Comparison of ENCODE assay signal across 29 cellular contexts in the genomic region with DNA sequence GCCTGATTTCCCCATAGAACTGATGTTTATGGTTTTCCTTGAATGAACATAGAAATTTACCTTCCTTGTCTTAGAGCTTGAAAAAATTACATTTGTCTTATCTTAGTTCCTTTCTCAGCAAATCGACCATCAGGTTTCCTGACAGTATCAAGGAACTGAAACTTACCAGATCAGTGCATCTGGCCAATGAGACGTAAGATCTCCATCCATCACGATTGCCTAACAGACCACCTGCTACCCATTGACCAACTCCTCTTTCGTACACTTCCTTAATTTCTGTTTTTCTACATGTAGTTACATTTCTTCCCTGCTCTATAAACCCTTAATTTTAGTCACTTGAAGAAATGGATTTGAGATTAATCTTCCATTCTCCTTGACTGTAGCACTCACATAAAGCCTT. TPM values are rescaled to one million over a fixed set of nuclear protein-coding genes. Genes with fewer than 3 reads are reported as not detected.
DNase-seq lines count a peak whose midpoint lies in the region; ATAC-seq lines count a peak whose summit lies in the region.
"Had no signal": no experiment of that assay in that cellular context is flagged by ENCODE, and none has a peak within 500 bp of the region (broad histone marks: within the 10 kb centered on the region; RNA-seq: fewer than 3 reads in every experiment).

No MANE protein-coding gene starts in this region.

- H3K27me3 Mint-ChIP-seq in activated T-helper 2 cell treated with anti-CD3 and anti-CD28 coated beads, Interferon-gamma antibody, Interleukin-2, Interleukin-4, amounts not matched to agents 10 μg/mL and 5 μg/mL and 100 μg/mL, durations not matched to agents 14 hours and 24 hours and 36 hours (ENCODE audit: low read depth): no peaks in the 10 kb centered on the region
- H3K27me3 Mint-ChIP-seq: activated CD4-positive, alpha-beta T cell treated with anti-CD3 and anti-CD28 coated beads, Interleukin-2, amount 10 ng/mL, durations not matched to agents 7 days and 5 days; activated naive CD8-positive, alpha-beta T cell treated with anti-CD3 and anti-CD28 coated beads, Interleukin-2, amount 50 U/mL, for 24 hours; naive thymus-derived CD4-positive, alpha-beta T cell had no signal

- H3K9ac ChIP-seq in BLaER1: no peak overlapping the region

- H3K36me3 ChIP-seq in BLaER1: no peaks in the 10 kb centered on the region
- H3K36me3 ChIP-seq: HAP-1, heart left ventricle, spleen, thyroid gland had no signal

- DNase-seq in NAMALWA (ENCODE audit: low spot score) (peak; percentile 96), SKM-1 treated with dmso at 0.1 percent for 144 hours (lab: John Stamatoyannopoulos, UW; ENCODE audit: unreplicated experiment) (peak; percentile 75), activated gamma-delta T cell (lab: John Stamatoyannopoulos, UW) (no peak), cortex of kidney (lab: John Stamatoyannopoulos, UW) (no peak)
- DNase-seq in activated T-helper 2 cell treated with anti-CD3 and anti-CD28 coated beads, Interferon-gamma antibody, Interleukin-2, Interleukin-4, amounts not matched to agents 10 μg/mL and 5 μg/mL and 100 μg/mL, durations not matched to agents 14 hours and 24 hours and 36 hours (ENCODE audit: low spot score): no peak
- DNase-seq: activated CD4-positive, alpha-beta T cell treated with anti-CD3 and anti-CD28 coated beads, Interleukin-2, amount 10 ng/mL, durations not matched to agents 7 days and 5 days; activated naive CD8-positive, alpha-beta T cell treated with anti-CD3 and anti-CD28 coated beads, Interleukin-2, amount 50 U/mL, for 24 hours; cerebellar nuclear complex; DMS79; effector CD4-positive, alpha-beta T cell; heart left ventricle; Kasumi-1; left colon; mesenchymal stem cell; naive thymus-derived CD4-positive, alpha-beta T cell; NCI-H2081 treated with DMSO at 0.1 percent for 48 hours; NK-92 treated with Interleukin-12 subunit alpha and Interleukin-12 subunit beta, amount 100 ng/mL, for 24 hours; spleen; stimulated activated CD4-positive, alpha-beta T cell treated with anti-CD3 and anti-CD28 coated beads, Interleukin-4, amount 100 ng/mL, for 24 hours; stimulated activated naive CD8-positive, alpha-beta T cell treated with anti-CD3 and anti-CD28 coated beads, Interleukin-15, Interleukin-2, amounts not matched to agents 100 U/mL and 50 U/mL, for 24 hours; T-helper 1 cell; thyroid gland had no signal

- H3K4me1 Mint-ChIP-seq in activated T-helper 2 cell treated with anti-CD3 and anti-CD28 coated beads, Interferon-gamma antibody, Interleukin-2, Interleukin-4, amounts not matched to agents 10 μg/mL and 5 μg/mL and 100 μg/mL, durations not matched to agents 14 hours and 24 hours and 36 hours (ENCODE audit: low read depth): no peaks in the 10 kb centered on the region
- H3K4me1 Mint-ChIP-seq: activated CD4-positive, alpha-beta T cell treated with anti-CD3 and anti-CD28 coated beads, Interleukin-2, amount 10 ng/mL, durations not matched to agents 7 days and 5 days; naive thymus-derived CD4-positive, alpha-beta T cell had no signal

- H3K27ac ChIP-seq in BLaER1: peak overlapping the region; percentile 87
- H3K27ac ChIP-seq: heart left ventricle, thyroid gland had no signal

- no peak overlapping the region for H3K27ac Mint-ChIP-seq in activated T-helper 2 cell treated with anti-CD3 and anti-CD28 coated beads, Interferon-gamma antibody, Interleukin-2, Interleukin-4, amounts not matched to agents 10 μg/mL and 5 μg/mL and 100 μg/mL, durations not matched to agents 14 hours and 24 hours and 36 hours
- H3K27ac Mint-ChIP-seq: activated CD4-positive, alpha-beta T cell treated with anti-CD3 and anti-CD28 coated beads, Interleukin-2, amount 10 ng/mL, durations not matched to agents 7 days and 5 days; activated naive CD8-positive, alpha-beta T cell treated with anti-CD3 and anti-CD28 coated beads, Interleukin-2, amount 50 U/mL, for 24 hours; naive thymus-derived CD4-positive, alpha-beta T cell had no signal

- peaks cover 9% of the 10 kb centered on the region; the same call in 1 of the 2 replicates for H3K9me3 ChIP-seq in BLaER1
- H3K9me3 ChIP-seq: HAP-1, thyroid gland had no signal

- H3K4me3 ChIP-seq in BLaER1: peak overlapping the region; percentile 25; the same call in 1 of the 2 replicates
- H3K4me3 ChIP-seq: HAP-1, heart left ventricle, spleen, thyroid gland had no signal

- H3K36me3 Mint-ChIP-seq in activated T-helper 2 cell treated with anti-CD3 and anti-CD28 coated beads, Interferon-gamma antibody, Interleukin-2, Interleukin-4, amounts not matched to agents 10 μg/mL and 5 μg/mL and 100 μg/mL, durations not matched to agents 14 hours and 24 hours and 36 hours (ENCODE audit: low read depth): no peaks in the 10 kb centered on the region
- H3K36me3 Mint-ChIP-seq: naive thymus-derived CD4-positive, alpha-beta T cell had no signal

- intact Hi-C loops in activated T-helper 2 cell treated with anti-CD3 and anti-CD28 coated beads, Interferon-gamma antibody, Interleukin-2, Interleukin-4, amounts not matched to agents 10 μg/mL and 5 μg/mL and 100 μg/mL, durations not matched to agents 14 hours and 24 hours and 36 hours (cut with micrococcal nuclease): no loop called here

- peaks cover 45% of the 10 kb centered on the region for H3K9me3 Mint-ChIP-seq in activated T-helper 2 cell treated with anti-CD3 and anti-CD28 coated beads, Interferon-gamma antibody, Interleukin-2, Interleukin-4, amounts not matched to agents 10 μg/mL and 5 μg/mL and 100 μg/mL, durations not matched to agents 14 hours and 24 hours and 36 hours
- H3K9me3 Mint-ChIP-seq: activated CD4-positive, alpha-beta T cell treated with anti-CD3 and anti-CD28 coated beads, Interleukin-2, amount 10 ng/mL, durations not matched to agents 7 days and 5 days had no signal

- no peaks in the 10 kb centered on the region for H3K27me3 ChIP-seq in BLaER1
- H3K27me3 ChIP-seq: heart left ventricle, spleen, thyroid gland had no signal

- peaks cover 23% of the 10 kb centered on the region for H3K4me1 ChIP-seq in BLaER1
- H3K4me1 ChIP-seq: HAP-1, heart left ventricle, spleen, thyroid gland had no signal

- peak overlapping the region; percentile 56 for H3K4me2 ChIP-seq in BLaER1

- ATAC-seq in HG02678 (IDR thresholded peaks at IDR 0.05; ENCODE audit: unreplicated experiment) (peak; percentile 53), HG03469 (IDR thresholded peaks at IDR 0.05; ENCODE audit: unreplicated experiment) (no peak)
- ATAC-seq: activated naive CD8-positive, alpha-beta T cell treated with anti-CD3 and anti-CD28 coated beads, Interleukin-2, amount 50 U/mL, for 24 hours; heart left ventricle; left colon; naive thymus-derived CD4-positive, alpha-beta T cell; stimulated activated naive CD8-positive, alpha-beta T cell treated with anti-CD3 and anti-CD28 coated beads, Interleukin-15, Interleukin-2, amounts not matched to agents 100 U/mL and 50 U/mL, for 24 hours had no signal

- H4K20me1 ChIP-seq in BLaER1: no peaks in the 10 kb centered on the region

- no peak overlapping the region for H3K4me3 Mint-ChIP-seq in activated T-helper 2 cell treated with anti-CD3 and anti-CD28 coated beads, Interferon-gamma antibody, Interleukin-2, Interleukin-4, amounts not matched to agents 10 μg/mL and 5 μg/mL and 100 μg/mL, durations not matched to agents 14 hours and 24 hours and 36 hours (ENCODE audit: low read depth)
- H3K4me3 Mint-ChIP-seq: activated CD4-positive, alpha-beta T cell treated with anti-CD3 and anti-CD28 coated beads, Interleukin-2, amount 10 ng/mL, durations not matched to agents 7 days and 5 days; activated naive CD8-positive, alpha-beta T cell treated with anti-CD3 and anti-CD28 coated beads, Interleukin-2, amount 50 U/mL, for 24 hours; naive thymus-derived CD4-positive, alpha-beta T cell had no signal

RNA-seq across cellular contexts. Expression of a gene that starts 57.4 kb away (rescaled TPM):
- total RNA-seq in activated T-helper 2 cell treated with anti-CD3 and anti-CD28 coated beads, Interferon-gamma antibody, Interleukin-2, Interleukin-4, amounts not matched to agents 10 μg/mL and 5 μg/mL and 100 μg/mL, durations not matched to agents 14 hours and 24 hours and 36 hours: not detected in 2 replicates
- total RNA-seq: activated CD4-positive, alpha-beta T cell treated with anti-CD3 and anti-CD28 coated beads, Interleukin-2, amount 10 ng/mL, durations not matched to agents 7 days and 5 days; epithelial cell of proximal tubule; fibroblast of villous mesenchyme; heart left ventricle; left colon; naive thymus-derived CD4-positive, alpha-beta T cell; osteoblast; spleen; thyroid gland had no signal

Comparison
In these comparisons a context has a peak if more than half of its experiments do, and no peak if none do; other contexts are left out.
1. DNase-seq: peak in NAMALWA (single experiment) and SKM-1 treated with dmso at 0.1 percent for 144 hours (single experiment); none in activated gamma-delta T cell (single experiment), cortex of kidney (single experiment) and activated T-helper 2 cell treated with anti-CD3 and anti-CD28 coated beads, Interferon-gamma antibody, Interleukin-2, Interleukin-4, amounts not matched to agents 10 μg/mL and 5 μg/mL and 100 μg/mL, durations not matched to agents 14 hours and 24 hours and 36 hours (single experiment).